8 cellular contexts compared by ENCODE assay signal in the genomic region with DNA sequence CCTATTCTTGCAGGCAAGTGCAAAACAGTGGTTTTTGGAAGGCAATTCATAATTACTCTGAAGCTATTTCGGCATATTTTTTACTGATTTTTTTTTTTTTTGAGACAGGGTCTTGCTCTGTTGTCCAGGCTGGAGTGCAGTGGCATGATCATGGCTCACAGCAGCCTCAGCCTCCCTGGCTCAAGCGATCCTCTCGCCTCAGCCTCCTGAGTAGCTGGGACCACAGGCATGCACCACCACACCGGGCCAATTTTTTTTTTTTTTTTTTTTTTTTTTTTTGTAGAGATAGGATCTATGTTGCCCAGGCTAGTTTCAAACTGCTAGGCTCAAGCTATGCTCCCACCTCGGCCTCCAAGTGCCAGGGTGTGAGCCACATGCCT. TPM values are rescaled to one million over a fixed set of nuclear protein-coding genes. Genes with fewer than 3 reads are reported as not detected.
A peak's percentile ranks its signal among the peaks of the same experiment; 100 is the strongest.
DNase-seq lines count a peak whose midpoint lies in the region; FAIRE-seq and TF ChIP-seq lines count a peak whose summit lies in the region.
"Not testable (repeated sequence)": the region's sequence is repeated elsewhere in the genome, so short reads cannot be mapped to it uniquely, and the experiment has no call there.

No MANE protein-coding gene starts in this region.

- H3K36me3 Mint-ChIP-seq in CD14-positive monocyte (peaks cover 19 to 24% of the 10 kb centered on the region in 2 donors), neural progenitor cell (peaks cover 13% of the 10 kb centered on the region)
- peaks cover 15% of the 10 kb centered on the region for H3K36me3 Mint-ChIP-seq in activated naive CD8-positive, alpha-beta T cell treated with anti-CD3 and anti-CD28 coated beads for 36 hours

- H3K27me3 Mint-ChIP-seq in CD14-positive monocyte (ENCODE audit: low read depth in 3 of 3); activated naive CD8-positive, alpha-beta T cell treated with anti-CD3 and anti-CD28 coated beads for 36 hours; neural progenitor cell (ENCODE audit: insufficient read depth, low read depth): not testable (repeated sequence)

- not testable (repeated sequence) for TF ChIP-seq EP300 in SK-N-SH (IDR thresholded peaks at IDR 0.05; ENCODE audit: borderline replicate concordance in 1 of 2, low read depth in 1 of 2, low read length in 1 of 2); H1 (IDR thresholded peaks at IDR 0.05; ENCODE audit: borderline replicate concordance in 1 of 2, low read depth in 2 of 2, low read length in 2 of 2)

- not testable (repeated sequence) for FAIRE-seq in H1 (lab: Jason Lieb, UNC)

- not testable (repeated sequence) for H3K23me2 ChIP-seq in H1 (ENCODE audit: low read depth, low read length)

- H3K4ac ChIP-seq in H1 (replicated peaks; ENCODE audit: insufficient read length, low read depth, low read length), result not testable (repeated sequence)

- H3K4me2 ChIP-seq in SK-N-SH, result peak overlapping the region; percentile 74
- peak overlapping the region; percentile 27 to 59 for H3K4me2 ChIP-seq in H1 (ENCODE audit: insufficient read depth in 1 of 2, low read depth in 2 of 2, low read length in 2 of 2)
- H3K4me2 ChIP-seq in neural progenitor cell, result peak overlapping the region; percentile 96

- H3K4me3 ChIP-seq in HUES6 (ENCODE audit: low read depth, low read length) (peak overlapping the region; percentile 84), SK-N-SH (ENCODE audit: low read depth in 2 of 2, low read length in 1 of 2) (peak overlapping the region; percentile 86 to 90; a peak in 3 of 4 replicates), H1 (ENCODE audit: extremely low read depth in 1 of 4, insufficient read depth in 2 of 4, low read depth in 3 of 4, low read length in 4 of 4) (peak overlapping the region in 1 of 4 experiments; percentile 93; a peak in 3 of 8 replicates), iPS-20b (ENCODE audit: low read length) (peak overlapping the region; percentile 75; the same call in 1 of the 2 replicates), neural progenitor cell (peak overlapping the region; percentile 80), subcutaneous abdominal adipose tissue (ENCODE audit: low read depth in 1 of 5, low read length in 5 of 5) (peak overlapping the region; percentile 85 to 94 (median 90))

- peak overlapping the region; percentile 91 for H3K27ac ChIP-seq in HUES6 (ENCODE audit: low read depth, low read length)
- peak overlapping the region; percentile 87 to 97 for H3K27ac ChIP-seq in SK-N-SH (ENCODE audit: low read depth in 2 of 2, low read length in 1 of 2)
- 0 out of 2 replicates have a peak overlapping the region, but pooled peaks have one; percentile 24 for H3K27ac ChIP-seq in H1 (ENCODE audit: low read depth, low read length)
- H3K27ac ChIP-seq in iPS-20b (ENCODE audit: low read length), result not testable (repeated sequence)
- peak overlapping the region; percentile 68 for H3K27ac ChIP-seq in neural progenitor cell
- peak overlapping the region; percentile 84 for H3K27ac ChIP-seq in subcutaneous abdominal adipose tissue (ENCODE audit: low read depth, low read length)

- POLR2A ChIA-PET in SK-N-SH (lab: Yijun Ruan, JAX), result interaction anchor here (0.6 to 0.9 kb wide), 3 partner anchors 47 to 1801 kb away, joined by 3 to 5 read pairs (median 5); a partner anchor contains a TSS
- POLR2A ChIA-PET in H1 (lab: Charles Lee; ENCODE audit: partially characterized antibody), result interaction anchor here (0.7 to 3.1 kb wide), 22 partner anchors 8 to 1009 kb away, joined by 3 to 15 read pairs (median 4); a partner anchor contains a TSS

- H2AK5ac ChIP-seq in H1 (ENCODE audit: low read depth, low read length), result not testable (repeated sequence)

- peak overlapping the region; percentile 1 for H4K5ac ChIP-seq in H1 (ENCODE audit: insufficient read length, low read depth, low read length)

- intact Hi-C loops in CD14-positive monocyte (cut with micrococcal nuclease), result not testable (repeated sequence)

- not testable (repeated sequence) for H3K56ac ChIP-seq in H1 (replicated peaks; ENCODE audit: insufficient read length, low read depth, low read length)

- H3K9me2 ChIP-seq in SK-N-SH, result not testable (repeated sequence)

- H3K23ac ChIP-seq in H1 (ENCODE audit: insufficient read length), result not testable (repeated sequence)

- H3K79me2 ChIP-seq in SK-N-SH (ENCODE audit: insufficient read depth) (peaks cover 40% of the 10 kb centered on the region), H1 (ENCODE audit: control insufficient read depth in 1 of 2, insufficient read depth in 2 of 2, low read length in 2 of 2) (peaks cover 4 to 12% of the 10 kb centered on the region in 2 experiments; a peak in 2 of 4 replicates), neural progenitor cell (ENCODE audit: low read depth) (peaks cover 37% of the 10 kb centered on the region)

- not testable (repeated sequence) for H3K9me3 ChIP-seq in HUES6 (ENCODE audit: control insufficient read depth, insufficient read depth, low read depth, low read length); SK-N-SH; H1 (ENCODE audit: insufficient read depth in 2 of 2, low read depth in 1 of 2, low read length in 1 of 2); iPS-20b (ENCODE audit: insufficient read depth, low read depth, low read length); neural progenitor cell (ENCODE audit: low read depth); subcutaneous abdominal adipose tissue (ENCODE audit: control insufficient read depth in 5 of 5, low read length in 5 of 5)

- H3K4me1 Mint-ChIP-seq in CD14-positive monocyte, result peaks cover 29% of the 10 kb centered on the region
- peaks cover 24% of the 10 kb centered on the region for H3K4me1 Mint-ChIP-seq in activated naive CD8-positive, alpha-beta T cell treated with anti-CD3 and anti-CD28 coated beads for 36 hours
- H3K4me1 Mint-ChIP-seq in neural progenitor cell, result not testable (repeated sequence)

- TF ChIP-seq CTCF in CD14-positive monocyte (IDR thresholded peaks at IDR 0.05); SK-N-SH (IDR thresholded peaks at IDR 0.05); H1 (IDR thresholded peaks at IDR 0.05; ENCODE audit: control extremely low read depth in 1 of 3, insufficient read depth in 1 of 3, low read depth in 1 of 3, low read length in 3 of 3); neural progenitor cell (IDR thresholded peaks at IDR 0.05): not testable (repeated sequence)

- not testable (repeated sequence) for H3K14ac ChIP-seq in H1 (ENCODE audit: insufficient read length)

- not testable (repeated sequence) for H2BK15ac ChIP-seq in H1 (ENCODE audit: low read length)

- not testable (repeated sequence) for H4K91ac ChIP-seq in H1 (replicated peaks; ENCODE audit: insufficient read length, low read length)

- peak overlapping the region; percentile 88 to 91 for H3K4me3 Mint-ChIP-seq in CD14-positive monocyte
- H3K4me3 Mint-ChIP-seq in activated naive CD8-positive, alpha-beta T cell treated with anti-CD3 and anti-CD28 coated beads for 36 hours, result peak overlapping the region; percentile 78
- H3K4me3 Mint-ChIP-seq in neural progenitor cell, result peak overlapping the region; percentile 97

- H2BK5ac ChIP-seq in H1 (ENCODE audit: low read depth, low read length), result not testable (repeated sequence)

- H4K8ac ChIP-seq in H1 (ENCODE audit: extremely low read depth, insufficient read depth, low read length), result not testable (repeated sequence)

- peak overlapping the region; percentile 87 for H3K9ac ChIP-seq in HUES6 (ENCODE audit: low read length)
- peak overlapping the region; percentile 70 for H3K9ac ChIP-seq in SK-N-SH
- not testable (repeated sequence) for H3K9ac ChIP-seq in H1 (replicated peaks in 1 of 4; ENCODE audit: extremely low read depth in 1 of 4, low read depth in 3 of 4, low read length in 3 of 4); neural progenitor cell
- peak overlapping the region; percentile 90; the same call in 1 of the 2 replicates for H3K9ac ChIP-seq in iPS-20b (ENCODE audit: low read depth, low read length)
- H3K9ac ChIP-seq in subcutaneous abdominal adipose tissue (ENCODE audit: low read length in 5 of 5), result peak overlapping the region; percentile 11 to 92 (median 87)

- not testable (repeated sequence) for H2BK20ac ChIP-seq in H1 (ENCODE audit: low read length)

- H2BK12ac ChIP-seq in H1 (ENCODE audit: low read depth, low read length), result not testable (repeated sequence)

- CTCF ChIA-PET in SK-N-SH (lab: Yijun Ruan, JAX), result interaction anchor here (0.8 to 3.4 kb wide), 16 partner anchors 9 to 237 kb away, joined by 3 to 14 read pairs (median 4); no protein-coding TSS in a partner anchor
- CTCF ChIA-PET in H1 (lab: Charles Lee; ENCODE audit: partially characterized antibody), result interaction anchor here (0.5 to 3.2 kb wide), 8 partner anchors 8 to 239 kb away, joined by 3 to 9 read pairs (median 4); no protein-coding TSS in a partner anchor

- DNase-seq in CD14-positive monocyte (ENCODE audit: low spot score); SK-N-SH; activated naive CD8-positive, alpha-beta T cell treated with anti-CD3 and anti-CD28 coated beads for 36 hours; H1 (ENCODE audit: low read depth in 1 of 2, low spot score in 2 of 2); neural progenitor cell (ENCODE audit: low spot score): not testable (repeated sequence)

- not testable (repeated sequence) for H3K18ac ChIP-seq in H1 (ENCODE audit: extremely low read depth, low read length)

- not testable (repeated sequence) for TF ChIP-seq RAD21 in SK-N-SH (IDR thresholded peaks at IDR 0.05; ENCODE audit: low read length); H1 (IDR thresholded peaks at IDR 0.05 in 1 of 2, conservative IDR thresholded peaks at IDR 0.05 in 1 of 2; ENCODE audit: low read depth in 2 of 2, low read length in 2 of 2)

- peak overlapping the region; percentile 72 for H2AFZ ChIP-seq in SK-N-SH (ENCODE audit: low read depth)
- not testable (repeated sequence) for H2AFZ ChIP-seq in H1 (ENCODE audit: low read length); neural progenitor cell (replicated peaks)

- peak overlapping the region in 5 of 7 donors; percentile 30 to 92 (median 82) for H3K27ac Mint-ChIP-seq in CD14-positive monocyte
- H3K27ac Mint-ChIP-seq in activated naive CD8-positive, alpha-beta T cell treated with anti-CD3 and anti-CD28 coated beads for 36 hours, result peak overlapping the region; percentile 91
- H3K27ac Mint-ChIP-seq in neural progenitor cell, result peak overlapping the region; percentile 95

- H3K4me1 ChIP-seq in HUES6 (ENCODE audit: control insufficient read depth, insufficient read depth, low read length); H1 (replicated peaks in 1 of 4; ENCODE audit: control insufficient read depth in 3 of 4, insufficient read depth in 4 of 4, low read length in 3 of 4); iPS-20b (ENCODE audit: insufficient read depth, low read length); neural progenitor cell: not testable (repeated sequence)
- H3K4me1 ChIP-seq in SK-N-SH (ENCODE audit: control insufficient read depth in 1 of 2, insufficient read depth in 2 of 2, low read depth in 1 of 2, low read length in 1 of 2), result peaks cover 0 to 15% of the 10 kb centered on the region in 2 experiments; a peak in 3 of 4 replicates
- peaks cover 0 to 23% (median 18%) of the 10 kb centered on the region in 5 donors for H3K4me1 ChIP-seq in subcutaneous abdominal adipose tissue (ENCODE audit: control insufficient read depth in 5 of 5, insufficient read depth in 5 of 5, low read length in 5 of 5)

- TF ChIP-seq POLR2A in H1 (IDR thresholded peaks at IDR 0.05; ENCODE audit: control extremely low read depth in 1 of 2, low read depth in 2 of 2, low read length in 2 of 2), result not testable (repeated sequence)

- H2BK120ac ChIP-seq in H1 (replicated peaks; ENCODE audit: low read depth, low read length), result not testable (repeated sequence)

- WGBS in SK-N-SH (ENCODE audit: low lambda C conversion rate), result 91% methylated on average over 5 of the region's 5 CpGs
- 96% methylated on average over 5 of the region's 5 CpGs; no CpG with 5 or more reads in 1 of the 2 experiments for WGBS in H1 (ENCODE audit: extremely low coverage in 1 of 2, insufficient coverage in 1 of 2, insufficient read length in 1 of 2, insufficient replicate concordance in 2 of 2, low coverage in 1 of 2, low lambda C conversion rate in 2 of 2, missing lambda C conversion rate in 1 of 2), 2 experiments

- H3K9me3 Mint-ChIP-seq in CD14-positive monocyte; activated naive CD8-positive, alpha-beta T cell treated with anti-CD3 and anti-CD28 coated beads for 36 hours; neural progenitor cell: not testable (repeated sequence)

- H3K36me3 ChIP-seq in HUES6 (ENCODE audit: control insufficient read depth, insufficient read depth, low read length) (peaks cover 27% of the 10 kb centered on the region), SK-N-SH (replicated peaks in 1 of 2; ENCODE audit: control insufficient read depth in 1 of 2, insufficient read depth in 2 of 2, low read length in 1 of 2) (peaks cover 33 to 37% of the 10 kb centered on the region in 2 experiments), H1 (ENCODE audit: control insufficient read depth in 2 of 4, insufficient read depth in 4 of 4, low read length in 3 of 4) (peaks cover 2 to 26% (median 7%) of the 10 kb centered on the region in 4 experiments; a peak in 6 of 8 replicates), iPS-20b (ENCODE audit: insufficient read depth, low read depth, low read length) (peaks cover 29% of the 10 kb centered on the region), neural progenitor cell (peaks cover 18% of the 10 kb centered on the region), subcutaneous abdominal adipose tissue (ENCODE audit: control insufficient read depth in 5 of 5, insufficient read depth in 5 of 5, low read length in 5 of 5) (peaks cover 9 to 27% (median 17%) of the 10 kb centered on the region in 5 donors)

- not testable (repeated sequence) for H4K20me1 ChIP-seq in SK-N-SH (ENCODE audit: insufficient read depth); H1 (replicated peaks in 1 of 2; ENCODE audit: control insufficient read depth in 1 of 2, insufficient read depth in 2 of 2, low read length in 2 of 2); neural progenitor cell (ENCODE audit: low read depth)

- H3K27me3 ChIP-seq in HUES6 (ENCODE audit: control insufficient read depth, insufficient read depth, low read length); SK-N-SH (ENCODE audit: insufficient read depth); H1 (replicated peaks in 1 of 4; ENCODE audit: control insufficient read depth in 3 of 4, extremely low read depth in 1 of 4, insufficient read depth in 3 of 4, low read length in 3 of 4); iPS-20b (ENCODE audit: insufficient read depth, low read length); neural progenitor cell; subcutaneous abdominal adipose tissue (ENCODE audit: control insufficient read depth in 5 of 5, insufficient read depth in 4 of 5, low read length in 5 of 5): not testable (repeated sequence)

- H3F3A ChIP-seq in SK-N-SH (replicated peaks; ENCODE audit: insufficient read depth) (peaks cover 28% of the 10 kb centered on the region), neural progenitor cell (ENCODE audit: low read depth) (peaks cover 42% of the 10 kb centered on the region)

- not testable (repeated sequence) for H3K79me1 ChIP-seq in H1 (ENCODE audit: low read depth, low read length)

RNA-seq across cellular contexts. Expression of a gene that starts 0.8 kb away (rescaled TPM):
- polyA plus RNA-seq in CD14-positive monocyte, result 10 to 100 TPM; 13.1 to 17.5 TPM
- 8.9 and 12.0 TPM in 2 replicates for polyA plus RNA-seq in SK-N-SH (2012; rRNA removed)
- polyA plus RNA-seq in SK-N-SH (2012; cell fraction: cytosol; rRNA removed), result 10.0 and 10.2 TPM in 2 replicates
- polyA plus RNA-seq in SK-N-SH (2012; cell fraction: nucleus; rRNA removed), result 15.1 and 22.2 TPM in 2 replicates
- total RNA-seq in activated naive CD8-positive, alpha-beta T cell treated with anti-CD3 and anti-CD28 coated beads for 36 hours, result 10 to 100 TPM; 40.4 to 40.5 TPM
- 28.6 and 31.7 TPM in 2 replicates for total RNA-seq in H1 (2021; fragmentation: NEBNext Ultra II Directional; extraction: Animal tissue kit (Norgen Biotek cat#: 25700))
- polyA plus RNA-seq in H1 (2011; rRNA removed), result 7.4 and 7.7 TPM in 2 replicates
- 8.7 TPM for polyA plus RNA-seq in H1 (2011; cell fraction: cytosol; rRNA removed)
- polyA plus RNA-seq in H1 (2011; cell fraction: nucleus; rRNA removed), result 15.1 TPM
- 12.9 to 18.6 TPM (median 13.7 TPM) in 4 replicates for polyA plus RNA-seq in H1 (2012, experiment 1 of 2)
- 1.0 TPM for polyA plus RNA-seq in H1 (2012, experiment 2 of 2)
- 14.3 TPM for polyA plus RNA-seq in H1 (2013, experiment 1 of 2)
- polyA plus RNA-seq in H1 (2013, experiment 2 of 2), result 13.9 TPM
- polyA minus RNA-seq in H1 (2011; rRNA and poly(A)+ RNA removed), result 33.8 and 43.6 TPM in 2 replicates
- 8.2 TPM for polyA minus RNA-seq in H1 (2011; cell fraction: cytosol; rRNA and poly(A)+ RNA removed)
- 23.0 TPM for polyA minus RNA-seq in H1 (2011; cell fraction: nucleus; rRNA and poly(A)+ RNA removed)
- 22.4 and 26.3 TPM in 2 replicates for total RNA-seq in neural progenitor cell (ENCODE audit: low replicate concordance)

RNA-seq across cellular contexts. Expression of a gene that starts 33.2 kb away (rescaled TPM):
- polyA plus RNA-seq in CD14-positive monocyte (10 to 100 TPM in 1 of 2 donors, 1 to 10 TPM in 1; 8.8 to 11.3 TPM), SK-N-SH (2012; rRNA removed) (7.3 and 9.5 TPM in 2 replicates), H1 (2011; rRNA removed) (7.4 and 10.0 TPM in 2 replicates)
- polyA plus RNA-seq in SK-N-SH (2012; cell fraction: cytosol; rRNA removed), result 7.8 and 9.5 TPM in 2 replicates
- 8.8 and 20.1 TPM in 2 replicates for polyA plus RNA-seq in SK-N-SH (2012; cell fraction: nucleus; rRNA removed)
- total RNA-seq in activated naive CD8-positive, alpha-beta T cell treated with anti-CD3 and anti-CD28 coated beads for 36 hours, result 10 to 100 TPM; 38.6 to 41.0 TPM
- 45.9 and 47.4 TPM in 2 replicates for total RNA-seq in H1 (2021; fragmentation: NEBNext Ultra II Directional; extraction: Animal tissue kit (Norgen Biotek cat#: 25700))
- polyA plus RNA-seq in H1 (2011; cell fraction: cytosol; rRNA removed), result 12.3 TPM
- 12.7 TPM for polyA plus RNA-seq in H1 (2011; cell fraction: nucleus; rRNA removed)
- 15.0 to 29.0 TPM (median 18.3 TPM) in 4 replicates for polyA plus RNA-seq in H1 (2012, experiment 1 of 2)
- 1.1 TPM for polyA plus RNA-seq in H1 (2012, experiment 2 of 2)
- 40.2 TPM for polyA plus RNA-seq in H1 (2013, experiment 1 of 2)
- polyA plus RNA-seq in H1 (2013, experiment 2 of 2), result 41.0 TPM
- 16.5 and 31.7 TPM in 2 replicates for polyA minus RNA-seq in H1 (2011; rRNA and poly(A)+ RNA removed)
- polyA minus RNA-seq in H1 (2011; cell fraction: cytosol; rRNA and poly(A)+ RNA removed), result 7.0 TPM
- 29.2 TPM for polyA minus RNA-seq in H1 (2011; cell fraction: nucleus; rRNA and poly(A)+ RNA removed)
- total RNA-seq in neural progenitor cell (ENCODE audit: low replicate concordance), result 43.5 and 55.3 TPM in 2 replicates

Comparison
In these comparisons a context has a peak if more than half of its experiments do, and no peak if none do; other contexts are left out.
1. H3K4me2 ChIP-seq: peak in every context shown above with its lines; median percentile 96 in neural progenitor cell; 74 in SK-N-SH; 43 in H1.